12 cellular contexts compared by ENCODE assay signal in genomic region chr17:20501896-20502295, GRCh38. TPM values are rescaled to one million over a fixed set of nuclear protein-coding genes. Genes with fewer than 3 reads are reported as not detected.
"Had no signal": no experiment of that assay in that cellular context is flagged by ENCODE, and none has a peak within 500 bp of the region (broad histone marks: within the 10 kb centered on the region; RNA-seq: fewer than 3 reads in every experiment).

No MANE protein-coding gene starts in this region.

RNA-seq across cellular contexts. Expression of gene LGALS9B, which starts 34.6 kb away (rescaled TPM):
- total RNA-seq: activated B cell treated with CpG ODN at 0.5 μM for 24 hours; activated CD8-positive, alpha-beta T cell treated with anti-CD3 and anti-CD28 coated beads for 36 hours; activated T-cell treated with anti-CD3 and anti-CD28 coated beads, Interleukin-2, amount 50 U/mL, for 4 hours; activated T-helper 17 cell treated with anti-CD3 and anti-CD28 coated beads, Interleukin-2, amount 50 U/mL, for 72 hours; astrocyte; cardiac septum; cerebellum; dorsolateral prefrontal cortex; esophagus muscularis mucosa; gastrocnemius medialis; heart right ventricle; T-helper 1 cell treated with Interleukin-12 subunit alpha and Interleukin-12 subunit beta and Interleukin-4 antibody, amounts not matched to agents 30 ng/mL and 1 ng/mL, for 36 hours had no signal
- polyA plus RNA-seq: heart right ventricle had no signal
